ENCODE assay signal across 1 cellular context in the genomic region with DNA sequence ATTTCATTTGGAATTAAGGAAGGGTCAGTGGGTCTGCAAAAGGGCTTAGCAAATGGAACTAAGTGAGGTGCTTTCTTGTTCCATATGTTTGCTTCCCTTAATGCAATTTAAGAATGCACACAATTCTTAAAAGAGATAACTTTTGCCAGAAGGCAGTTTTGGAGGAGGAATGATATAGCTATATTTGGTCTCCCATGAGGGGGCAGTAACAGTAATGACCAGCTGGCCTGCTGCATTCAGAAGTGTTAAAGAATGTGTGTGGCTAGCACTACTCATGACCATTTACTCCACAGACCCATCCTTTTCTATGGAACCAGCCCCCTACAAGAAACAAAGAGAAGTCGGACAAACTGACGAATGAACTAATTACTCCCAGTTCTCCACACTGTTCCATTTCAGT.
TF ChIP-seq lines count a peak whose summit lies in the region.

No MANE protein-coding gene starts in this region.

TF ChIP-seq in GM23338, 12 proteins besides CTCF, POLR2A, EP300 and RAD21 (continued from another document):
- TF ChIP-seq, protein P1, sequence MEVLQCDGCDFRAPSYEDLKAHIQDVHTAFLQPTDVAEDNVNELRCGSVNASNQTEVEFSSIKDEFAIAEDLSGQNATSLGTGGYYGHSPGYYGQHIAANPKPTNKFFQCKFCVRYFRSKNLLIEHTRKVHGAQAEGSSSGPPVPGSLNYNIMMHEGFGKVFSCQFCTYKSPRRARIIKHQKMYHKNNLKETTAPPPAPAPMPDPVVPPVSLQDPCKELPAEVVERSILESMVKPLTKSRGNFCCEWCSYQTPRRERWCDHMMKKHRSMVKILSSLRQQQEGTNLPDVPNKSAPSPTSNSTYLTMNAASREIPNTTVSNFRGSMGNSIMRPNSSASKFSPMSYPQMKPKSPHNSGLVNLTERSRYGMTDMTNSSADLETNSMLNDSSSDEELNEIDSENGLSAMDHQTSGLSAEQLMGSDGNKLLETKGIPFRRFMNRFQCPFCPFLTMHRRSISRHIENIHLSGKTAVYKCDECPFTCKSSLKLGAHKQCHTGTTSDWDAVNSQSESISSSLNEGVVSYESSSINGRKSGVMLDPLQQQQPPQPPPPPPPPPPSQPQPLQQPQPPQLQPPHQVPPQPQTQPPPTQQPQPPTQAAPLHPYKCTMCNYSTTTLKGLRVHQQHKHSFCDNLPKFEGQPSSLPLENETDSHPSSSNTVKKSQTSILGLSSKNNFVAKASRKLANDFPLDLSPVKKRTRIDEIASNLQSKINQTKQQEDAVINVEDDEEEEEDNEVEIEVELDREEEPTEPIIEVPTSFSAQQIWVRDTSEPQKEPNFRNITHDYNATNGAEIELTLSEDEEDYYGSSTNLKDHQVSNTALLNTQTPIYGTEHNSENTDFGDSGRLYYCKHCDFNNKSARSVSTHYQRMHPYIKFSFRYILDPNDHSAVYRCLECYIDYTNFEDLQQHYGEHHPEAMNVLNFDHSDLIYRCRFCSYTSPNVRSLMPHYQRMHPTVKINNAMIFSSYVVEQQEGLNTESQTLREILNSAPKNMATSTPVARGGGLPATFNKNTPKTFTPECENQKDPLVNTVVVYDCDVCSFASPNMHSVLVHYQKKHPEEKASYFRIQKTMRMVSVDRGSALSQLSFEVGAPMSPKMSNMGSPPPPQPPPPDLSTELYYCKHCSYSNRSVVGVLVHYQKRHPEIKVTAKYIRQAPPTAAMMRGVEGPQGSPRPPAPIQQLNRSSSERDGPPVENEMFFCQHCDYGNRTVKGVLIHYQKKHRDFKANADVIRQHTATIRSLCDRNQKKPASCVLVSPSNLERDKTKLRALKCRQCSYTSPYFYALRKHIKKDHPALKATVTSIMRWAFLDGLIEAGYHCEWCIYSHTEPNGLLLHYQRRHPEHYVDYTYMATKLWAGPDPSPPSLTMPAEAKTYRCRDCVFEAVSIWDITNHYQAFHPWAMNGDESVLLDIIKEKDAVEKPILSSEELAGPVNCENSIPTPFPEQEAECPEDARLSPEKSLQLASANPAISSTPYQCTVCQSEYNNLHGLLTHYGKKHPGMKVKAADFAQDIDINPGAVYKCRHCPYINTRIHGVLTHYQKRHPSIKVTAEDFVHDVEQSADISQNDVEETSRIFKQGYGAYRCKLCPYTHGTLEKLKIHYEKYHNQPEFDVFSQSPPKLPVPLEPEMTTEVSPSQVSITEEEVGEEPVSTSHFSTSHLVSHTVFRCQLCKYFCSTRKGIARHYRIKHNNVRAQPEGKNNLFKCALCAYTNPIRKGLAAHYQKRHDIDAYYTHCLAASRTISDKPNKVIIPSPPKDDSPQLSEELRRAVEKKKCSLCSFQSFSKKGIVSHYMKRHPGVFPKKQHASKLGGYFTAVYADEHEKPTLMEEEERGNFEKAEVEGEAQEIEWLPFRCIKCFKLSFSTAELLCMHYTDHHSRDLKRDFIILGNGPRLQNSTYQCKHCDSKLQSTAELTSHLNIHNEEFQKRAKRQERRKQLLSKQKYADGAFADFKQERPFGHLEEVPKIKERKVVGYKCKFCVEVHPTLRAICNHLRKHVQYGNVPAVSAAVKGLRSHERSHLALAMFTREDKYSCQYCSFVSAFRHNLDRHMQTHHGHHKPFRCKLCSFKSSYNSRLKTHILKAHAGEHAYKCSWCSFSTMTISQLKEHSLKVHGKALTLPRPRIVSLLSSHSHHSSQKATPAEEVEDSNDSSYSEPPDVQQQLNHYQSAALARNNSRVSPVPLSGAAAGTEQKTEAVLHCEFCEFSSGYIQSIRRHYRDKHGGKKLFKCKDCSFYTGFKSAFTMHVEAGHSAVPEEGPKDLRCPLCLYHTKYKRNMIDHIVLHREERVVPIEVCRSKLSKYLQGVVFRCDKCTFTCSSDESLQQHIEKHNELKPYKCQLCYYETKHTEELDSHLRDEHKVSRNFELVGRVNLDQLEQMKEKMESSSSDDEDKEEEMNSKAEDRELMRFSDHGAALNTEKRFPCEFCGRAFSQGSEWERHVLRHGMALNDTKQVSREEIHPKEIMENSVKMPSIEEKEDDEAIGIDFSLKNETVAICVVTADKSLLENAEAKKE (CRISPR knock-in tag; IDR thresholded peaks at IDR 0.05): no peak
- TF ChIP-seq JUNB (IDR thresholded peaks at IDR 0.05; ENCODE audit: unreplicated experiment) (no peak), ZNF114 (CRISPR knock-in tag; IDR thresholded peaks at IDR 0.05) (no peak)
